28 cellular contexts compared by ENCODE assay signal in genomic region chr2:175054340-175054739, GRCh38.
"Had no signal": no experiment of that assay in that cellular context is flagged by ENCODE, and none has a peak within 500 bp of the region (broad histone marks: within the 10 kb centered on the region; RNA-seq: fewer than 3 reads in every experiment).

No MANE protein-coding gene starts in this region.

- H3K4me2 ChIP-seq: hepatocyte had no signal

- H3K36me3 Mint-ChIP-seq: mesothelial cell of epicardium; stimulated activated effector memory CD8-positive, alpha-beta T cell treated with anti-CD3 and anti-CD28 coated beads, Interleukin-12 subunit alpha, Interleukin-12 subunit beta, amount 100 ng/mL, for 72 hours had no signal

- H3K4me3 Mint-ChIP-seq: memory B cell; mesothelial cell of epicardium; naive thymus-derived CD8-positive, alpha-beta T cell; nephron progenitor cell; stimulated activated effector memory CD8-positive, alpha-beta T cell treated with anti-CD3 and anti-CD28 coated beads, Interleukin-12 subunit alpha, Interleukin-12 subunit beta, amount 100 ng/mL, for 72 hours had no signal

- H3K27me3 Mint-ChIP-seq: memory B cell; naive thymus-derived CD8-positive, alpha-beta T cell had no signal

- DNase-seq: dermis blood vessel endothelial cell; effector memory CD4-positive, alpha-beta T cell; foreskin keratinocyte; heart left ventricle; kidney; naive thymus-derived CD8-positive, alpha-beta T cell; nephron progenitor cell; nucleus accumbens; posterior cingulate gyrus; psoas muscle; right cardiac atrium; sigmoid colon; stimulated activated CD4-positive, alpha-beta T cell treated with anti-CD3 and anti-CD28 coated beads, Interleukin-2, amount 100 ng/mL, for 24 hours; stimulated activated CD4-positive, alpha-beta T cell treated with anti-CD3 and anti-CD28 coated beads, Interleukin-4, amount 100 ng/mL, for 24 hours; stimulated activated naive CD4-positive, alpha-beta T cell treated with Interleukin-2 at 50 U/mL for 16 hours; stomach; thyroid gland; trophoblast cell had no signal

- H3K27me3 ChIP-seq: esophagus muscularis mucosa, foreskin keratinocyte, gastroesophageal sphincter, heart left ventricle, hepatocyte, sigmoid colon, stomach, thyroid gland, vagina had no signal

- FAIRE-seq: endothelial cell of umbilical vein had no signal

- H3K4me1 ChIP-seq: esophagus muscularis mucosa, gastroesophageal sphincter, heart left ventricle, psoas muscle, sigmoid colon, stomach, thyroid gland, vagina had no signal

- H3K4me3 ChIP-seq: esophagus muscularis mucosa, gastroesophageal sphincter, heart left ventricle, hepatocyte, lung, psoas muscle, sigmoid colon, stomach, thyroid gland, vagina had no signal

- ATAC-seq: foreskin keratinocyte; gastroesophageal sphincter; heart left ventricle; left lobe of liver; naive thymus-derived CD8-positive, alpha-beta T cell; psoas muscle; right cardiac atrium; stimulated activated effector memory CD8-positive, alpha-beta T cell treated with anti-CD3 and anti-CD28 coated beads, Interleukin-12 subunit alpha, Interleukin-12 subunit beta, amount 100 ng/mL, for 72 hours had no signal

- H3K79me2 ChIP-seq: hepatocyte had no signal

- H3K36me3 ChIP-seq: heart left ventricle, sigmoid colon, stomach, thyroid gland had no signal

- H3K27ac ChIP-seq: esophagus muscularis mucosa, foreskin keratinocyte, gastroesophageal sphincter, heart left ventricle, hepatocyte, psoas muscle, sigmoid colon, stomach, thyroid gland, vagina had no signal

- H3K4me1 Mint-ChIP-seq: memory B cell; mesothelial cell of epicardium; naive thymus-derived CD8-positive, alpha-beta T cell; stimulated activated effector memory CD8-positive, alpha-beta T cell treated with anti-CD3 and anti-CD28 coated beads, Interleukin-12 subunit alpha, Interleukin-12 subunit beta, amount 100 ng/mL, for 72 hours had no signal

- H2AFZ ChIP-seq: hepatocyte had no signal

- H3K27ac Mint-ChIP-seq: memory B cell; mesothelial cell of epicardium; naive thymus-derived CD8-positive, alpha-beta T cell; nephron progenitor cell; stimulated activated effector memory CD8-positive, alpha-beta T cell treated with anti-CD3 and anti-CD28 coated beads, Interleukin-12 subunit alpha, Interleukin-12 subunit beta, amount 100 ng/mL, for 72 hours had no signal

- H3K9me3 ChIP-seq: esophagus muscularis mucosa, psoas muscle, sigmoid colon, stomach, thyroid gland, vagina had no signal
